10 cellular contexts compared by ENCODE assay signal in the genomic region with DNA sequence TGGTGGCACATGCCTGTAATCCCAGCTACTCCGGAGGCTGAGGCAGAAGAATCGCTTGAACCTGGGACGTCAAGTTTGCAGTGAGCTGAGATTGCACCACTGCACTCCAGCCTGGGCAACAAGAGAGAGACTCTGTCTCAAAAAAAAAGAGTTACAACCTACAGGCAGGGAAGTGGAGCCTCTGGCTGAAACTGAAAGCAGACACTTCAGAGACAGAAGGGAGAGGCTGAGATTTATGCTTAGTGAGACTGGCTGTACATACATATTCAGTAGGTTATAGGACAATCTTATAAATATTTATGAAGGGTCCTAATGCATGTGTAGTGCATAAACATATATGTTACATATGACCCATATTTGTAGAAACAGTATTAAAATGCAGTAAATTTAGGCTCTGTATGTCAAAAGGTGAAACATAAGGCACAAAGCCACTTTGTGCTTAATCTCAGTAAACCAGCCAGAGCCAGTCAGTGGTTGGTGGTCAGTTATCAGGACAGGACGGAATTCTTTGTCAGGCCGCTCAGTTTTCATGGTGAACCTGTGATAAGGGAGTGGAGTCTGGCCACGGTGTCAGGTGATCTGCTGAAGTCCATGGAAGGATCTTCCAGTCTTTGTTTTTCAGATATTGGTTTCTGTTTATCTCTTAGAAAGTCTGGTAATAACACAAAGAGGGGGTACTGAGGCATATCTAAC. TPM values are rescaled to one million over a fixed set of nuclear protein-coding genes. Genes with fewer than 3 reads are reported as not detected.
DNase-seq lines count a peak whose midpoint lies in the region; ATAC-seq lines count a peak whose summit lies in the region.
"Had no signal": no experiment of that assay in that cellular context is flagged by ENCODE, and none has a peak within 500 bp of the region (broad histone marks: within the 10 kb centered on the region; RNA-seq: fewer than 3 reads in every experiment).

No MANE protein-coding gene starts in this region.

- H3K4me1 Mint-ChIP-seq in CD8-positive, alpha-beta memory T cell: peaks cover 0 to 3% (median 0%) of the 10 kb centered on the region in 3 donors

- H3K27ac Mint-ChIP-seq in CD8-positive, alpha-beta memory T cell: no peak overlapping the region

- H3K27me3 ChIP-seq in CD8-positive, alpha-beta memory T cell (ENCODE audit: insufficient read depth, low read length, poor library complexity, severe bottlenecking): no peaks in the 10 kb centered on the region

- CTCF ChIA-PET in CD8-positive, alpha-beta memory T cell (lab: Charles Lee): interaction anchor here (0.9 kb wide), 1 partner anchor 14 kb away, joined by 3 read pairs; no protein-coding TSS in a partner anchor

- no peaks in the 10 kb centered on the region for H3K36me3 Mint-ChIP-seq in CD8-positive, alpha-beta memory T cell

- no peaks in the 10 kb centered on the region for H3K36me3 ChIP-seq in CD8-positive, alpha-beta memory T cell (ENCODE audit: insufficient read depth, low read length)

- no peak overlapping the region for H3K4me3 Mint-ChIP-seq in CD8-positive, alpha-beta memory T cell

- no peaks in the 10 kb centered on the region for H3K4me1 ChIP-seq in CD8-positive, alpha-beta memory T cell (ENCODE audit: insufficient read depth, low read length)

- peaks cover 0 to 4% (median 0%) of the 10 kb centered on the region in 5 donors for H3K9me3 Mint-ChIP-seq in CD8-positive, alpha-beta memory T cell

- no peak overlapping the region for H3K4me3 ChIP-seq in CD8-positive, alpha-beta memory T cell (ENCODE audit: low read length)

- H3K27me3 Mint-ChIP-seq in CD8-positive, alpha-beta memory T cell: peaks cover 5 to 15% of the 10 kb centered on the region in 2 donors

- POLR2A ChIA-PET in CD8-positive, alpha-beta memory T cell (lab: Charles Lee): no interaction called here

- ATAC-seq in GM18508 (IDR thresholded peaks at IDR 0.05; ENCODE audit: insufficient read depth, unreplicated experiment) (peak; percentile 72), GM21367 (IDR thresholded peaks at IDR 0.05; ENCODE audit: unreplicated experiment) (peak; percentile 83), HG03439 (IDR thresholded peaks at IDR 0.05; ENCODE audit: unreplicated experiment) (peak; percentile 84)

- no peak overlapping the region for H3K27ac ChIP-seq in CD8-positive, alpha-beta memory T cell (ENCODE audit: low read depth, low read length)

- DNase-seq in globus pallidus (ENCODE audit: low spot score) (peak; percentile 26), epidermal melanocyte (ENCODE audit: insufficient read length, low spot score) (no peak), nucleus accumbens (lab: John Stamatoyannopoulos, UW) (no peak), HCEC 1CT (no peak)
- no peak for DNase-seq in CD8-positive, alpha-beta memory T cell
- DNase-seq: NCI-H748 treated with DMSO at 0.1 percent for 48 hours had no signal

- no peaks in the 10 kb centered on the region for H3K9me3 ChIP-seq in CD8-positive, alpha-beta memory T cell (ENCODE audit: low read length)

RNA-seq across cellular contexts. Expression of a gene that starts 13.7 kb away (rescaled TPM):
- total RNA-seq in CD8-positive, alpha-beta memory T cell: not detected
- polyA plus RNA-seq in CD8-positive, alpha-beta memory T cell: not detected
- polyA plus RNA-seq: neural cell had no signal

RNA-seq across cellular contexts. Expression of a gene that starts 42.9 kb away (rescaled TPM):
- not detected for total RNA-seq in CD8-positive, alpha-beta memory T cell
- polyA plus RNA-seq in CD8-positive, alpha-beta memory T cell: not detected
- polyA plus RNA-seq: neural cell had no signal

RNA-seq across cellular contexts. Expression of a gene that starts 50.6 kb away (rescaled TPM):
- total RNA-seq in CD8-positive, alpha-beta memory T cell: not detected
- not detected for polyA plus RNA-seq in CD8-positive, alpha-beta memory T cell
- polyA plus RNA-seq: neural cell had no signal
